In the genomic region with DNA sequence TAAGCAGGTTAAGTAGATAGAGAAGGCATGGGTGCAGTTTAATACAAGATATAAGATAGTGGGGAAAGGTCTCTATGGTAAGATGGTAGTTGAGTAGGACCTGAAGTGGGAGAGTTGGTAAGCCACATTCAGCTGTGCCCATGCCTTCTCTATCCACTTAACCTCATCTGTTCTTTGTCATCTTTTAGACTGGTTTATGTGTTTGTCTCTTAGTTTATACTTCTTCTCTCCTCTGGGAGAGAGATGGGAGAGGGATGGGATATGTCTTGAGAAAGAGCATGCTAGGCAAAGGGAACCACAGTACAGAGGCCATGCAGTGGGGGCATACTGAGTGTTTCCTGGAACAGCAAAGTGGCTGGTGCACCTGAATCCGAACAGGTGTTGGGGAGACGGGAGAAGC, we compare ENCODE assay signal across 20 cellular contexts. TPM values are rescaled to one million over a fixed set of nuclear protein-coding genes. Genes with fewer than 3 reads are reported as not detected.
DNase-seq lines count a peak whose midpoint lies in the region; ATAC-seq, FAIRE-seq and TF ChIP-seq lines count a peak whose summit lies in the region.
"Had no signal": no experiment of that assay in that cellular context is flagged by ENCODE, and none has a peak within 500 bp of the region (broad histone marks: within the 10 kb centered on the region; RNA-seq: fewer than 3 reads in every experiment).

No MANE protein-coding gene starts in this region.

- H3K27me3 ChIP-seq in HepG2 (ENCODE audit: control insufficient read depth in 1 of 2, insufficient read depth in 2 of 2, low read length in 2 of 2) = no peaks in the 10 kb centered on the region
- H3K27me3 ChIP-seq in right lobe of liver = no peaks in the 10 kb centered on the region
- H3K27me3 ChIP-seq in H1 (replicated peaks in 1 of 4; ENCODE audit: control insufficient read depth in 3 of 4, extremely low read depth in 1 of 4, insufficient read depth in 3 of 4, low read length in 3 of 4) = no peaks in the 10 kb centered on the region
- no peaks in the 10 kb centered on the region for H3K27me3 ChIP-seq in rectal smooth muscle tissue (ENCODE audit: control insufficient read depth, insufficient read depth, low read length)
- no peaks in the 10 kb centered on the region for H3K27me3 ChIP-seq in vagina
- H3K27me3 ChIP-seq: BLaER1 treated with 17β-estradiol and CSF1 and Interleukin-3, amounts not matched to agents 10 nM and 100 nM had no signal

- no peak for ATAC-seq in HepG2
- no peak for ATAC-seq in right lobe of liver
- no peak for ATAC-seq in HG03439 (IDR thresholded peaks at IDR 0.05; ENCODE audit: unreplicated experiment)

- no peak overlapping the region for H3K18ac ChIP-seq in H1 (ENCODE audit: extremely low read depth, low read length)

- H3K4me2 ChIP-seq in HepG2 (ENCODE audit: low read depth, low read length) (no peak overlapping the region), H1 (ENCODE audit: insufficient read depth in 1 of 2, low read depth in 2 of 2, low read length in 2 of 2) (no peak overlapping the region)

- H2BK5ac ChIP-seq in H1 (ENCODE audit: low read depth, low read length) = no peak overlapping the region

- H2AK5ac ChIP-seq in H1 (ENCODE audit: low read depth, low read length) = no peak overlapping the region; the same call in 1 of the 2 replicates

- in situ Hi-C loops in HepG2 (cut with HindIII; ENCODE audit: extremely low pct_ligation_motif_present, low pct_unique_long_range_greater_than_20kb) = no loop called here

- FAIRE-seq in HepG2 (lab: Jason Lieb, UNC) (no peak), H1 (lab: Jason Lieb, UNC) (no peak)
- FAIRE-seq: A204.1, G401.6, GM12892 had no signal

- intact Hi-C loops in HepG2 (cut with micrococcal nuclease; ENCODE audit: unreplicated experiment) (no loop called here), right lobe of liver (cut with DNase I) (no loop called here), vagina (cut with DNase I) (no loop called here), head of caudate nucleus (cut with DNase I) (no loop called here)

- no peak overlapping the region for H2BK12ac ChIP-seq in H1 (ENCODE audit: low read depth, low read length)

- no peak overlapping the region for H3K56ac ChIP-seq in H1 (replicated peaks; ENCODE audit: insufficient read length, low read depth, low read length)

- no peak overlapping the region for H4K8ac ChIP-seq in H1 (ENCODE audit: extremely low read depth, insufficient read depth, low read length)

- H3K4ac ChIP-seq in H1 (replicated peaks; ENCODE audit: insufficient read length, low read depth, low read length) = no peak overlapping the region

- H2BK20ac ChIP-seq in H1 (ENCODE audit: low read length) = no peak overlapping the region; the same call in 1 of the 2 replicates

- H3K79me2 ChIP-seq in HepG2 (ENCODE audit: insufficient read depth, low read length) (no peaks in the 10 kb centered on the region), H1 (ENCODE audit: control insufficient read depth in 1 of 2, insufficient read depth in 2 of 2, low read length in 2 of 2) (no peaks in the 10 kb centered on the region)

- H4K20me1 ChIP-seq in HepG2 (ENCODE audit: insufficient read depth, low read length) (no peaks in the 10 kb centered on the region), H1 (replicated peaks in 1 of 2; ENCODE audit: control insufficient read depth in 1 of 2, insufficient read depth in 2 of 2, low read length in 2 of 2) (no peaks in the 10 kb centered on the region)
- H4K20me1 ChIP-seq: BLaER1 treated with 17β-estradiol and CSF1 and Interleukin-3, amounts not matched to agents 10 nM and 100 nM had no signal

- H3K9ac ChIP-seq in HepG2 (ENCODE audit: insufficient read depth, low read depth, low read length) (no peak overlapping the region), H1 (replicated peaks in 1 of 4; ENCODE audit: extremely low read depth in 1 of 4, low read depth in 3 of 4, low read length in 3 of 4) (no peak overlapping the region), rectal smooth muscle tissue (ENCODE audit: low read length) (no peak overlapping the region)
- H3K9ac ChIP-seq: BLaER1 treated with 17β-estradiol and CSF1 and Interleukin-3, amounts not matched to agents 10 nM and 100 nM had no signal

- TF ChIP-seq RAD21 in HepG2 (CRISPR knock-in tag; IDR thresholded peaks at IDR 0.05) (no peak), H1 (IDR thresholded peaks at IDR 0.05 in 1 of 2, conservative IDR thresholded peaks at IDR 0.05 in 1 of 2; ENCODE audit: low read depth in 2 of 2, low read length in 2 of 2) (no peak)

- H3K23ac ChIP-seq in H1 (ENCODE audit: insufficient read length) = no peak overlapping the region

- no peaks in the 10 kb centered on the region for H3K79me1 ChIP-seq in H1 (ENCODE audit: low read depth, low read length)

- no peak overlapping the region for H4K91ac ChIP-seq in H1 (replicated peaks; ENCODE audit: insufficient read length, low read length)

- TF ChIP-seq EP300 in HepG2 (IDR thresholded peaks at IDR 0.05; ENCODE audit: low read depth in 2 of 2, low read length in 2 of 2) = no peak
- TF ChIP-seq EP300 in HepG2 (CRISPR knock-in tag; IDR thresholded peaks at IDR 0.05; ENCODE audit: borderline replicate concordance) = no peak
- TF ChIP-seq EP300 in H1 (IDR thresholded peaks at IDR 0.05; ENCODE audit: borderline replicate concordance in 1 of 2, low read depth in 2 of 2, low read length in 2 of 2) = no peak

- no peak for TF ChIP-seq POLR2A in HepG2 (IDR thresholded peaks at IDR 0.05; ENCODE audit: insufficient read depth in 1 of 2, low read depth in 2 of 2, low read length in 2 of 2)
- TF ChIP-seq POLR2A in right lobe of liver (IDR thresholded peaks at IDR 0.05) = no peak
- no peak for TF ChIP-seq POLR2A in H1 (IDR thresholded peaks at IDR 0.05; ENCODE audit: control extremely low read depth in 1 of 2, low read depth in 2 of 2, low read length in 2 of 2)
- TF ChIP-seq POLR2A in vagina (IDR thresholded peaks at IDR 0.05) = no peak

- TF ChIP-seq CTCF in HepG2 (CRISPR knock-in tag; IDR thresholded peaks at IDR 0.05) (no peak), right lobe of liver (IDR thresholded peaks at IDR 0.05) (no peak), H1 (IDR thresholded peaks at IDR 0.05; ENCODE audit: control extremely low read depth in 1 of 3, insufficient read depth in 1 of 3, low read depth in 1 of 3, low read length in 3 of 3) (no peak), vagina (IDR thresholded peaks at IDR 0.05) (no peak)

- POLR2A ChIA-PET in HepG2 (lab: Yijun Ruan, JAX) = no interaction called here
- POLR2A ChIA-PET in H1 (lab: Charles Lee; ENCODE audit: partially characterized antibody) = interaction anchor here (1.5 kb wide), 1 partner anchor 10 kb away, joined by 4 read pairs; no protein-coding TSS in a partner anchor

- no TSS peak for BruUV-seq in HepG2 (replicated peaks; lab: Mats Ljungman, UMichigan)

- H3K36me3 ChIP-seq in HepG2 (replicated peaks in 1 of 2; ENCODE audit: control insufficient read depth in 1 of 2, insufficient read depth in 2 of 2, low read length in 2 of 2) (peaks cover 6% of the 10 kb centered on the region in 2 experiments; a peak in 3 of 5 replicates), right lobe of liver (no peaks in the 10 kb centered on the region), H1 (ENCODE audit: control insufficient read depth in 2 of 4, insufficient read depth in 4 of 4, low read length in 3 of 4) (no peaks in the 10 kb centered on the region; a peak in 2 of 8 replicates), rectal smooth muscle tissue (ENCODE audit: control insufficient read depth, insufficient read depth, low read length) (no peaks in the 10 kb centered on the region), vagina (no peaks in the 10 kb centered on the region)

- no peak overlapping the region for H3K14ac ChIP-seq in H1 (ENCODE audit: insufficient read length)

- WGBS in HepG2 (ENCODE audit: low lambda C conversion rate) = 98% methylated on average over 2 of the region's 2 CpGs
- WGBS in right lobe of liver (ENCODE audit: insufficient coverage, low coverage, low lambda C conversion rate, missing lambda C conversion rate) = 100% methylated on average over 2 of the region's 2 CpGs
- WGBS in H1 (ENCODE audit: extremely low coverage in 1 of 2, insufficient coverage in 1 of 2, insufficient read length in 1 of 2, insufficient replicate concordance in 2 of 2, low coverage in 1 of 2, low lambda C conversion rate in 2 of 2, missing lambda C conversion rate in 1 of 2), 2 experiments = 92% methylated on average over 2 of the region's 2 CpGs; no CpG with 5 or more reads in 1 of the 2 experiments

- H3K27ac ChIP-seq in HepG2 (ENCODE audit: extremely low read length, insufficient read depth, low read length) (no peak overlapping the region), right lobe of liver (no peak overlapping the region), H1 (ENCODE audit: low read depth, low read length) (no peak overlapping the region), rectal smooth muscle tissue (ENCODE audit: low read depth, low read length) (peak overlapping the region; percentile 50), vagina (peak overlapping the region; percentile 75)
- H3K27ac ChIP-seq: 22Rv1; BLaER1 treated with 17β-estradiol and CSF1 and Interleukin-3, amounts not matched to agents 10 nM and 100 nM had no signal

- DNase-seq in HepG2 (ENCODE audit: low spot score) (no peak), right lobe of liver (no peak), H1 (ENCODE audit: low read depth in 1 of 2, low spot score in 2 of 2) (no peak), vagina (ENCODE audit: extremely low spot score in 2 of 2) (no peak), activated T-cell treated with anti-CD3 and anti-CD28 coated beads for 4 hours (no peak), head of caudate nucleus (no peak)
- DNase-seq: Calu3; CD4-positive, alpha-beta memory T cell; COR-L47; DND-41; GOT3; H7; HCEC 1CT had no signal

- H2BK120ac ChIP-seq in H1 (replicated peaks; ENCODE audit: low read depth, low read length) = no peak overlapping the region

- H3K9me3 ChIP-seq in HepG2 (ENCODE audit: low read length) = peaks cover 3% of the 10 kb centered on the region; the same call in 1 of the 2 replicates
- H3K9me3 ChIP-seq in right lobe of liver = no peaks in the 10 kb centered on the region
- H3K9me3 ChIP-seq in H1 (ENCODE audit: insufficient read depth in 2 of 2, low read depth in 1 of 2, low read length in 1 of 2) = no peaks in the 10 kb centered on the region
- no peaks in the 10 kb centered on the region for H3K9me3 ChIP-seq in vagina

- H4K5ac ChIP-seq in H1 (ENCODE audit: insufficient read length, low read depth, low read length) = no peak overlapping the region

- no peak overlapping the region for H3K4me3 ChIP-seq in HepG2 (replicated peaks in 1 of 3; ENCODE audit: insufficient read depth in 1 of 3, low read depth in 2 of 3, low read length in 3 of 3)
- H3K4me3 ChIP-seq in right lobe of liver = no peak overlapping the region
- H3K4me3 ChIP-seq in H1 (ENCODE audit: extremely low read depth in 1 of 4, insufficient read depth in 2 of 4, low read depth in 3 of 4, low read length in 4 of 4) = no peak overlapping the region
- no peak overlapping the region for H3K4me3 ChIP-seq in rectal smooth muscle tissue (ENCODE audit: low read length)
- H3K4me3 ChIP-seq in vagina = no peak overlapping the region
- H3K4me3 ChIP-seq: BLaER1 treated with 17β-estradiol and CSF1 and Interleukin-3, amounts not matched to agents 10 nM and 100 nM had no signal

- H2AFZ ChIP-seq in HepG2 (ENCODE audit: low read length) (no peak overlapping the region), H1 (ENCODE audit: low read length) (no peak overlapping the region)

- H3K4me1 ChIP-seq in HepG2 (ENCODE audit: insufficient read depth, low read length) = peaks cover 24% of the 10 kb centered on the region
- no peaks in the 10 kb centered on the region for H3K4me1 ChIP-seq in right lobe of liver
- peaks cover 0 to 7% (median 3%) of the 10 kb centered on the region in 4 experiments; a peak in 2 of 7 replicates for H3K4me1 ChIP-seq in H1 (replicated peaks in 1 of 4; ENCODE audit: control insufficient read depth in 3 of 4, insufficient read depth in 4 of 4, low read length in 3 of 4)
- peaks cover 8% of the 10 kb centered on the region for H3K4me1 ChIP-seq in rectal smooth muscle tissue (ENCODE audit: control insufficient read depth, insufficient read depth, low read length)
- H3K4me1 ChIP-seq in vagina = peaks cover 13% of the 10 kb centered on the region

- no peaks in the 10 kb centered on the region for H3K23me2 ChIP-seq in H1 (ENCODE audit: low read depth, low read length)

- CTCF ChIA-PET in HepG2 (lab: Yijun Ruan, JAX; ENCODE audit: low intra/inter-chr PET ratio, low total read pairs) (no interaction called here), H1 (lab: Charles Lee; ENCODE audit: partially characterized antibody) (interaction anchor here (0.7 kb wide), 1 partner anchor 438 kb away, joined by 3 read pairs; no protein-coding TSS in a partner anchor)

- 0 out of 2 replicates have a peak overlapping the region, but pooled peaks have one; percentile 65 for H2BK15ac ChIP-seq in H1 (ENCODE audit: low read length)

RNA-seq across cellular contexts. Expression of a gene that starts 46.7 kb away (rescaled TPM):
- total RNA-seq in HepG2 (2016; rRNA removed; fragmentation: Illumina TruSeq; extraction: Trizol) (46.3 and 55.6 TPM in 2 replicates), right lobe of liver (10 to 100 TPM in 1 of 6 experiments, 1 to 10 TPM in 5; 5.1 to 11.5 (median 7.4) TPM), vagina (25.0 TPM)
- total RNA-seq in HepG2 (2016; cell fraction: cytosol; rRNA removed; fragmentation: Illumina TruSeq; extraction: Trizol; ENCODE audit: low read depth) = 20.4 and 20.5 TPM in 2 replicates
- total RNA-seq in HepG2 (2016; cell fraction: insoluble cytoplasmic fraction; rRNA removed; fragmentation: Illumina TruSeq; extraction: Trizol) = 48.0 and 57.7 TPM in 2 replicates
- total RNA-seq in HepG2 (2016; cell fraction: membrane; rRNA removed; fragmentation: Illumina TruSeq; extraction: Trizol) = 22.8 and 24.5 TPM in 2 replicates
- 64.1 and 65.7 TPM in 2 replicates for total RNA-seq in HepG2 (2016; cell fraction: nucleus; rRNA removed; fragmentation: Illumina TruSeq; extraction: Trizol)
- polyA plus RNA-seq in HepG2 (2011; rRNA removed) (77.9 and 114 TPM in 2 replicates), H1 (2011; rRNA removed) (12.7 and 13.0 TPM in 2 replicates)
- 33.9 and 39.9 TPM in 2 replicates for polyA plus RNA-seq in HepG2 (2011; cell fraction: cytosol; rRNA removed)
- 223 and 433 TPM in 2 replicates for polyA plus RNA-seq in HepG2 (2011; cell fraction: nucleus; rRNA removed)
- polyA plus RNA-seq in HepG2 (2012) = 40.7 and 57.0 TPM in 2 replicates
- polyA plus RNA-seq in HepG2 (2016; cell fraction: cytosol; fragmentation: Illumina TruSeq; extraction: Trizol; ENCODE audit: low read depth) = 9.0 and 10.7 TPM in 2 replicates
- 48.1 and 51.2 TPM in 2 replicates for polyA plus RNA-seq in HepG2 (2016; cell fraction: insoluble cytoplasmic fraction; fragmentation: Illumina TruSeq; extraction: Trizol; ENCODE audit: low read depth)
- 13.9 and 15.1 TPM in 2 replicates for polyA plus RNA-seq in HepG2 (2016; cell fraction: membrane; fragmentation: Illumina TruSeq; extraction: Trizol; ENCODE audit: low read depth)
- 69.5 and 81.6 TPM in 2 replicates for polyA plus RNA-seq in HepG2 (2016; cell fraction: nucleus; fragmentation: Illumina TruSeq; extraction: Trizol; ENCODE audit: insufficient read depth, low read depth)
- polyA minus RNA-seq in HepG2 (2011; rRNA and poly(A)+ RNA removed; ENCODE audit: low replicate concordance) = 4.7 and 26.3 TPM in 2 replicates
- 28.5 and 33.0 TPM in 2 replicates for polyA minus RNA-seq in HepG2 (2011; cell fraction: cytosol; rRNA and poly(A)+ RNA removed)
- polyA minus RNA-seq in HepG2 (2011; cell fraction: nucleus; rRNA and poly(A)+ RNA removed) = 210 and 232 TPM in 2 replicates
- 47.9 and 51.7 TPM in 2 replicates for total RNA-seq in H1 (2021; fragmentation: NEBNext Ultra II Directional; extraction: Animal tissue kit (Norgen Biotek cat#: 25700))
- polyA plus RNA-seq in H1 (2011; cell fraction: cytosol; rRNA removed) = 26.3 TPM
- 36.0 TPM for polyA plus RNA-seq in H1 (2011; cell fraction: nucleus; rRNA removed)
- 20.3 to 41.2 TPM (median 27.0 TPM) in 4 replicates for polyA plus RNA-seq in H1 (2012, experiment 1 of 2)
- polyA plus RNA-seq in H1 (2012, experiment 2 of 2) = 2.5 TPM
- 47.2 TPM for polyA plus RNA-seq in H1 (2013, experiment 1 of 2)
- 45.8 TPM for polyA plus RNA-seq in H1 (2013, experiment 2 of 2)
- polyA minus RNA-seq in H1 (2011; rRNA and poly(A)+ RNA removed) = 16.4 and 25.0 TPM in 2 replicates
- 21.0 TPM for polyA minus RNA-seq in H1 (2011; cell fraction: cytosol; rRNA and poly(A)+ RNA removed)
- polyA minus RNA-seq in H1 (2011; cell fraction: nucleus; rRNA and poly(A)+ RNA removed) = 30.8 TPM

Comparison
In these comparisons a context has a peak if more than half of its experiments do, and no peak if none do; other contexts are left out.
1. H3K27ac ChIP-seq: peak in rectal smooth muscle tissue (single experiment) and vagina (single experiment); none in HepG2 (single experiment), right lobe of liver (0 of 3) and H1 (single experiment).